Comparison of ENCODE assay signal across 11 cellular contexts in the genomic region with DNA sequence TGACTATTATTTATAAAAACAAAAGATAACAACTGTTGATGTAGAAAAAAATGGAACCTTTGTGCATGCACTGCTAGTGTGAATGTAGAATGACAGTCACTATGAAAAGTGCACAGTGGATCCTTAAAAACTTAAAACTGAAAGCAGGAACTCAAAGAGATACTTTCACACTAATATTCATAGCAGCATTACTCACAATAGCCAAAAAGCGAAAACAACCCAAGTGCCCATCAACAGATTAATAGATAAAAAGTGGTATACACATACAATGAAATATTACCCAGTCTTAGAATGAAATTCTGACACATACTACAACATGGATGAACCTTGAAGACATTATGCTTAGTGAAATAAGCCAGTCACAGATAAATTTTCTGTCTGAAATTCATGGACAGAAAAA. TPM values are rescaled to one million over a fixed set of nuclear protein-coding genes. Genes with fewer than 3 reads are reported as not detected.
A peak's percentile ranks its signal among the peaks of the same experiment; 100 is the strongest.
DNase-seq lines count a peak whose midpoint lies in the region; ATAC-seq and TF ChIP-seq lines count a peak whose summit lies in the region.
"Had no signal": no experiment of that assay in that cellular context is flagged by ENCODE, and none has a peak within 500 bp of the region (broad histone marks: within the 10 kb centered on the region; RNA-seq: fewer than 3 reads in every experiment).

No MANE protein-coding gene starts in this region.

- no peak overlapping the region for H2AFZ ChIP-seq in osteoblast (ENCODE audit: low read length)

- no peaks in the 10 kb centered on the region for H4K20me1 ChIP-seq in osteoblast (ENCODE audit: insufficient read depth, low read length)

- peak; percentile 53 to 62 for ATAC-seq in activated T-cell treated with anti-CD3 and anti-CD28 coated beads, Interleukin-2, amount 50 U/mL, for 72 hours (replicated peaks in 1 of 2)
- ATAC-seq in HG02642 (IDR thresholded peaks at IDR 0.05; ENCODE audit: poor library complexity, unreplicated experiment) (peak; percentile 68), HG03457 (IDR thresholded peaks at IDR 0.05; ENCODE audit: unreplicated experiment) (peak; percentile 72), HG03135 (IDR thresholded peaks at IDR 0.05; ENCODE audit: unreplicated experiment) (no peak)
- peak; percentile 66 for ATAC-seq in stimulated activated naive CD8-positive, alpha-beta T cell treated with anti-CD3 and anti-CD28 coated beads, Interleukin-15, Interleukin-2, amounts not matched to agents 100 U/mL and 50 U/mL, for 24 hours

- no peaks in the 10 kb centered on the region for H3K27me3 Mint-ChIP-seq in activated T-cell treated with anti-CD3 and anti-CD28 coated beads, Interleukin-2, amount 50 U/mL, for 72 hours (ENCODE audit: low read depth)

- H3K4me1 ChIP-seq in osteoblast (ENCODE audit: insufficient read depth, low read length): no peaks in the 10 kb centered on the region

- no peak overlapping the region for H3K4me3 ChIP-seq in osteoblast (ENCODE audit: insufficient read depth, low read length)
- H3K4me3 ChIP-seq: SK-N-MC had no signal

- H3K27me3 ChIP-seq in osteoblast (ENCODE audit: insufficient read depth, low read length): no peaks in the 10 kb centered on the region

- no peak for DNase-seq in activated T-cell treated with anti-CD3 and anti-CD28 coated beads, Interleukin-2, amount 50 U/mL, for 72 hours
- DNase-seq in activated T-cell treated with anti-CD3 and anti-CD28 coated beads for 4 hours: no peak
- DNase-seq in stimulated activated naive CD8-positive, alpha-beta T cell treated with anti-CD3 and anti-CD28 coated beads, Interleukin-15, Interleukin-2, amounts not matched to agents 100 U/mL and 50 U/mL, for 24 hours: no peak
- DNase-seq in activated effector memory CD4-positive, alpha-beta T cell treated with Interleukin-2 at 50 U/mL for 16 hours: no peak
- DNase-seq in osteoblast (ENCODE audit: insufficient read length, low spot score, missing footprints): no peak
- DNase-seq: activated CD4-positive, CD25-positive, alpha-beta regulatory T cell treated with anti-CD3 and anti-CD28 coated beads, Interleukin-2, amount 50 U/mL, for 72 hours; Kasumi-1 had no signal

- peaks cover 40% of the 10 kb centered on the region for H3K79me2 ChIP-seq in osteoblast (ENCODE audit: insufficient read depth, low read length)

- H3K4me1 Mint-ChIP-seq in activated T-cell treated with anti-CD3 and anti-CD28 coated beads, Interleukin-2, amount 50 U/mL, for 72 hours (ENCODE audit: low read depth): peaks cover 67% of the 10 kb centered on the region

- no peaks in the 10 kb centered on the region for H3K9me3 ChIP-seq in osteoblast (ENCODE audit: low read depth, low read length)

- peak overlapping the region in 1 of 2 donors; percentile 30 for H3K4me3 Mint-ChIP-seq in activated T-cell treated with anti-CD3 and anti-CD28 coated beads, Interleukin-2, amount 50 U/mL, for 72 hours

- TF ChIP-seq CTCF in osteoblast (IDR thresholded peaks at IDR 0.05; ENCODE audit: extremely low read depth, low read depth, low read length): no peak

- H3K27ac ChIP-seq in osteoblast (ENCODE audit: low read depth, low read length): no peak overlapping the region
- H3K27ac ChIP-seq: SK-N-MC had no signal

- H3K9me3 Mint-ChIP-seq in activated T-cell treated with anti-CD3 and anti-CD28 coated beads, Interleukin-2, amount 50 U/mL, for 72 hours: peaks cover 3 to 5% of the 10 kb centered on the region in 2 donors

- H3K27ac Mint-ChIP-seq in activated T-cell treated with anti-CD3 and anti-CD28 coated beads, Interleukin-2, amount 50 U/mL, for 72 hours: peak overlapping the region; percentile 11

- peaks cover 13% of the 10 kb centered on the region for H3K36me3 ChIP-seq in osteoblast (ENCODE audit: insufficient read depth, low read length)

- no peak overlapping the region for H3K4me2 ChIP-seq in osteoblast (ENCODE audit: insufficient read depth, low read length)

- peaks cover 20 to 46% of the 10 kb centered on the region in 2 donors for H3K36me3 Mint-ChIP-seq in activated T-cell treated with anti-CD3 and anti-CD28 coated beads, Interleukin-2, amount 50 U/mL, for 72 hours (ENCODE audit: insufficient read depth in 2 of 2)

RNA-seq across cellular contexts. Expression of a gene that starts 23.8 kb away (rescaled TPM):
- total RNA-seq in activated T-cell treated with anti-CD3 and anti-CD28 coated beads, Interleukin-2, amount 50 U/mL, for 72 hours: 10 to 100 TPM; 42.8 to 44.7 TPM
- 19.9 and 23.3 TPM in 2 replicates for total RNA-seq in osteoblast

RNA-seq across cellular contexts. Expression of a gene that starts 37.0 kb away (rescaled TPM):
- total RNA-seq in activated T-cell treated with anti-CD3 and anti-CD28 coated beads, Interleukin-2, amount 50 U/mL, for 72 hours: 10 to 100 TPM in 1 of 2 donors, 1 to 10 TPM in 1; 9.6 to 22.0 TPM
- not detected in 2 replicates for total RNA-seq in osteoblast

Comparison
In these comparisons a context has a peak if more than half of its experiments do, and no peak if none do; other contexts are left out.
1. RNA of a gene that starts 37.0 kb away (total RNA-seq): 9.6 to 22.0 TPM in activated T-cell treated with anti-CD3 and anti-CD28 coated beads, Interleukin-2, amount 50 U/mL, for 72 hours; not detected in osteoblast; every median in the first group is over 10 times any median in the second.